ENCODE assay signal across 9 cellular contexts in genomic region chr20:62900692-62901584, GRCh38.
DNase-seq lines count a peak whose midpoint lies in the region; ATAC-seq and TF ChIP-seq lines count a peak whose summit lies in the region.
"Had no signal": no experiment of that assay in that cellular context is flagged by ENCODE, and none has a peak within 500 bp of the region (broad histone marks: within the 10 kb centered on the region; RNA-seq: fewer than 3 reads in every experiment).

No MANE protein-coding gene starts in this region.

- H3K4me3 Mint-ChIP-seq in stimulated activated effector memory CD8-positive, alpha-beta T cell treated with anti-CD3 and anti-CD28 coated beads, Interleukin-12 subunit alpha, Interleukin-12 subunit beta, amount 100 ng/mL, for 72 hours, result no peak overlapping the region

- peaks cover 87% of the 10 kb centered on the region for H3K36me3 Mint-ChIP-seq in stimulated activated effector memory CD8-positive, alpha-beta T cell treated with anti-CD3 and anti-CD28 coated beads, Interleukin-12 subunit alpha, Interleukin-12 subunit beta, amount 100 ng/mL, for 72 hours

- H3K27ac Mint-ChIP-seq in stimulated activated effector memory CD8-positive, alpha-beta T cell treated with anti-CD3 and anti-CD28 coated beads, Interleukin-12 subunit alpha, Interleukin-12 subunit beta, amount 100 ng/mL, for 72 hours, result peak overlapping the region; percentile 69

- H3K4me3 ChIP-seq in OCI-LY1 (ENCODE audit: low read depth, low read length, poor library complexity, severe bottlenecking) (peak overlapping the region; percentile 9), epithelial cell of esophagus (ENCODE audit: low read length) (peak overlapping the region; percentile 26)
- H3K4me3 ChIP-seq: SJSA1 had no signal

- peak overlapping the region; percentile 68 for H3K27ac ChIP-seq in OCI-LY1 (ENCODE audit: low read depth, low read length, poor library complexity, severe bottlenecking)
- H3K27ac ChIP-seq: SJSA1 had no signal

- H3K4me1 ChIP-seq in OCI-LY1 (ENCODE audit: insufficient read depth, low read length, severe bottlenecking), result peaks cover 26% of the 10 kb centered on the region

- ATAC-seq in HG02759 (IDR thresholded peaks at IDR 0.05; ENCODE audit: unreplicated experiment) (peak; percentile 3), HG03039 (IDR thresholded peaks at IDR 0.05; ENCODE audit: unreplicated experiment) (no peak)
- ATAC-seq in stimulated activated effector memory CD8-positive, alpha-beta T cell treated with anti-CD3 and anti-CD28 coated beads, Interleukin-12 subunit alpha, Interleukin-12 subunit beta, amount 100 ng/mL, for 72 hours, result peak; percentile 11

- peak overlapping the region; percentile 47 for H3K4me2 ChIP-seq in OCI-LY1 (ENCODE audit: low read length)

- DNase-seq in DMS114 treated with DMSO at 0.1 percent for 48 hours (lab: John Stamatoyannopoulos, UW; ENCODE audit: unreplicated experiment) (peak; percentile 39), epithelial cell of esophagus (ENCODE audit: low read depth) (peak; percentile 90), NCI-H226 (no peak)
- no peak for DNase-seq in stimulated activated effector memory CD8-positive, alpha-beta T cell treated with anti-CD3 and anti-CD28 coated beads, Interleukin-12 subunit alpha, Interleukin-12 subunit beta, amount 100 ng/mL, for 72 hours (ENCODE audit: low spot score in 2 of 2)
- DNase-seq in activated effector memory CD4-positive, alpha-beta T cell treated with Interleukin-2 at 50 U/mL for 16 hours, result no peak

- no peaks in the 10 kb centered on the region for H3K9me3 ChIP-seq in OCI-LY1 (ENCODE audit: low read length)
- H3K9me3 ChIP-seq: SJSA1 had no signal

- peaks cover 66% of the 10 kb centered on the region for H3K36me3 ChIP-seq in OCI-LY1 (ENCODE audit: insufficient read depth, low read length)

- H3K79me2 ChIP-seq in OCI-LY1 (ENCODE audit: insufficient read depth, low read length), result no peaks in the 10 kb centered on the region

- TF ChIP-seq CTCF in OCI-LY1 (IDR thresholded peaks at IDR 0.05; ENCODE audit: low read length), result no peak
- TF ChIP-seq CTCF in epithelial cell of esophagus (IDR thresholded peaks at IDR 0.05; ENCODE audit: insufficient read depth, low read depth, low read length, missing control alignments), result peak; percentile 67

- H3F3A ChIP-seq in OCI-LY1 (ENCODE audit: insufficient read depth, low read length), result 0 out of 2 replicates have a peak, but pooled peaks cover 3% of the 10 kb centered on the region

- H2AFZ ChIP-seq in OCI-LY1 (ENCODE audit: low read length), result no peak overlapping the region

- no peak overlapping the region; the same call in 1 of the 2 replicates for H3K9ac ChIP-seq in OCI-LY1 (ENCODE audit: low read length)

- H3K9me2 ChIP-seq in OCI-LY1 (ENCODE audit: low read depth, low read length), result no peaks in the 10 kb centered on the region

- H3K9me3 Mint-ChIP-seq in stimulated activated effector memory CD8-positive, alpha-beta T cell treated with anti-CD3 and anti-CD28 coated beads, Interleukin-12 subunit alpha, Interleukin-12 subunit beta, amount 100 ng/mL, for 72 hours, result no peaks in the 10 kb centered on the region

- H4K20me1 ChIP-seq in OCI-LY1 (ENCODE audit: insufficient read depth, low read length), result no peaks in the 10 kb centered on the region

- H3K27me3 ChIP-seq in OCI-LY1 (ENCODE audit: insufficient read depth, low read length), result no peaks in the 10 kb centered on the region
- H3K27me3 ChIP-seq: SJSA1 had no signal

- peaks cover 33% of the 10 kb centered on the region for H3K4me1 Mint-ChIP-seq in stimulated activated effector memory CD8-positive, alpha-beta T cell treated with anti-CD3 and anti-CD28 coated beads, Interleukin-12 subunit alpha, Interleukin-12 subunit beta, amount 100 ng/mL, for 72 hours

Comparison
In these comparisons a context has a peak if more than half of its experiments do, and no peak if none do; other contexts are left out.
1. DNase-seq: peak in DMS114 treated with DMSO at 0.1 percent for 48 hours (single experiment) and epithelial cell of esophagus (single experiment); none in stimulated activated effector memory CD8-positive, alpha-beta T cell treated with anti-CD3 and anti-CD28 coated beads, Interleukin-12 subunit alpha, Interleukin-12 subunit beta, amount 100 ng/mL, for 72 hours (0 of 2), activated effector memory CD4-positive, alpha-beta T cell treated with Interleukin-2 at 50 U/mL for 16 hours (single experiment) and NCI-H226 (single experiment).